8 cellular contexts compared by ENCODE assay signal in the genomic region with DNA sequence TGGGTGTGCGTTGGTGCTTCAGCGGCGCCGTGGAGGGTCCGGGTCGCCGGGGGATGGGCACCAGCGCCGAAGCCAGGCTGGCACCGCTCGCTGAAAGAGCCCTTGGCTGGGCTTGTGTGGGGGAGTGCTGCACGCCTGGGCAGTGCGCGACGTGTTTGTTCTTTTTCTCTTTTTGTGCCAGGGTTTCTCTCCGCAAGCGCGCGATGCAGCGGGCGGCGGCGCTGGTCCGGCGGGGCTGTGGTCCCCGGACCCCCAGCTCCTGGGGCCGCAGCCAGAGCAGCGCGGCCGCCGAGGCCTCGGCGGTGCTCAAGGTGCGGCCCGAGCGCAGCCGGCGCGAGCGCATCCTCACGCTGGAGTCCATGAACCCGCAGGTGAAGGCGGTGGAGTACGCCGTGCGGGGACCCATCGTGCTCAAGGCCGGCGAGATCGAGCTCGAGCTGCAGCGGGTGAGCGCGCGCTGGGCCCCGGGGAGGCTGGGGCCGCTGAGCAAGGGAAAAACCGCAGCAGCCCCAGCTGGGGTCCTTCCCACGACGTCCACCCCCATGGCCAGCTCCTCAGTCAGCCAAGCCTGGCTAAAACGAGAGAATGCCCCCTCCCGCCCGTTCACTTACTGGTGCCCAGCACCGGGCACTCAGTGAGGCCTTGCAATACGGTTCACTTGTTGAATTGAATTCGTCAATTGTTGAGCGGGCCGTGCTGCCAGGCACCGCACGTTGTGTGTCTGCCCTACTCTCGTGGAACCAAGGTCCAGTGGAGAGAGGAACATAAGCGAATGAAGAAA. TPM values are rescaled to one million over a fixed set of nuclear protein-coding genes. Genes with fewer than 3 reads are reported as not detected.
DNase-seq lines count a peak whose midpoint lies in the region; ATAC-seq and TF ChIP-seq lines count a peak whose summit lies in the region.

No MANE protein-coding gene starts in this region.

- H3K27me3 Mint-ChIP-seq in activated CD8-positive, alpha-beta memory T cell treated with anti-CD3 and anti-CD28 coated beads, Interleukin-2, amount 10 ng/mL, durations not matched to agents 7 days and 5 days = peaks cover 27% of the 10 kb centered on the region

- no peak for TF ChIP-seq CTCF in A673 (conservative IDR thresholded peaks at IDR 0.05; ENCODE audit: low read depth, low read length)

- POLR2A ChIA-PET in A673 (lab: Charles Lee; ENCODE audit: low non-redundant PET) = interaction anchor here (0.6 kb wide), 1 partner anchor 55 kb away, joined by 6 read pairs; no protein-coding TSS in a partner anchor

- H3K36me3 Mint-ChIP-seq in activated CD8-positive, alpha-beta memory T cell treated with anti-CD3 and anti-CD28 coated beads, Interleukin-2, amount 10 ng/mL, durations not matched to agents 7 days and 5 days = no peaks in the 10 kb centered on the region

- H3K4me1 ChIP-seq in A673 (ENCODE audit: insufficient read depth, low read length, poor library complexity, severe bottlenecking) (peaks cover 21% of the 10 kb centered on the region), neuron (ENCODE audit: insufficient read depth, low read length) (peaks cover 24% of the 10 kb centered on the region)

- H3K4me1 Mint-ChIP-seq in activated CD8-positive, alpha-beta memory T cell treated with anti-CD3 and anti-CD28 coated beads, Interleukin-2, amount 10 ng/mL, durations not matched to agents 7 days and 5 days = peaks cover 14% of the 10 kb centered on the region

- no peak overlapping the region for H3K27ac Mint-ChIP-seq in activated CD8-positive, alpha-beta memory T cell treated with anti-CD3 and anti-CD28 coated beads, Interleukin-2, amount 10 ng/mL, durations not matched to agents 7 days and 5 days

- no TSS peak for BruUV-seq in A673 (replicated peaks; lab: Mats Ljungman, UMichigan)

- CTCF ChIA-PET in A673 (lab: Charles Lee) = interaction anchor here (0.7 to 0.9 kb wide), 2 partner anchors 27 to 252 kb away, joined by 3 to 14 read pairs; no protein-coding TSS in a partner anchor
- CTCF ChIA-PET in activated CD8-positive, alpha-beta memory T cell treated with anti-CD3 and anti-CD28 coated beads, Interleukin-2, amount 10 ng/mL, durations not matched to agents 7 days and 5 days (lab: Charles Lee) = interaction anchor here (1.9 to 7.1 kb wide), 3 partner anchors 24 to 210 kb away, joined by 6 to 31 read pairs (median 7); no protein-coding TSS in a partner anchor

- peak overlapping the region; percentile 80 for H3K27ac ChIP-seq in A673 (ENCODE audit: low read depth, low read length, poor library complexity, severe bottlenecking)

- peak overlapping the region; percentile 79 for H3K4me3 Mint-ChIP-seq in activated CD8-positive, alpha-beta memory T cell treated with anti-CD3 and anti-CD28 coated beads, Interleukin-2, amount 10 ng/mL, durations not matched to agents 7 days and 5 days

- no peaks in the 10 kb centered on the region for H3K9me3 ChIP-seq in A673 (ENCODE audit: low read depth, low read length, poor library complexity, severe bottlenecking)
- H3K9me3 ChIP-seq in neuron (ENCODE audit: low read length) = no peaks in the 10 kb centered on the region

- intact Hi-C loops in A673 (cut with micrococcal nuclease; ENCODE audit: unreplicated experiment) = no loop called here

- peak overlapping the region; percentile 53 for H2AFZ ChIP-seq in neuron (ENCODE audit: low read depth, low read length)

- H3K4me3 ChIP-seq in A673 (ENCODE audit: low read depth, low read length, poor library complexity, severe bottlenecking) (peak overlapping the region; percentile 96), neuron (ENCODE audit: low read length) (peak overlapping the region; percentile 81)

- H3K27me3 ChIP-seq in A673 (replicated peaks; ENCODE audit: insufficient read depth, low read depth, low read length, poor library complexity) (no peaks in the 10 kb centered on the region), neuron (ENCODE audit: insufficient read depth, low read length) (peaks cover 11% of the 10 kb centered on the region)

- no peaks in the 10 kb centered on the region for H3K9me3 Mint-ChIP-seq in activated CD8-positive, alpha-beta memory T cell treated with anti-CD3 and anti-CD28 coated beads, Interleukin-2, amount 10 ng/mL, durations not matched to agents 7 days and 5 days (ENCODE audit: low read depth)

- peak; percentile 18 for ATAC-seq in GM18907 (IDR thresholded peaks at IDR 0.05; ENCODE audit: unreplicated experiment)
- peak; percentile 22 for ATAC-seq in HG03378 (IDR thresholded peaks at IDR 0.05; ENCODE audit: unreplicated experiment)
- peak; percentile 6 for ATAC-seq in activated CD8-positive, alpha-beta memory T cell treated with anti-CD3 and anti-CD28 coated beads, Interleukin-2, amount 10 ng/mL, durations not matched to agents 7 days and 5 days
- no peak for ATAC-seq in GM21360 (IDR thresholded peaks at IDR 0.05; ENCODE audit: unreplicated experiment)

- DNase-seq in A673 (ENCODE audit: low spot score) = peak; percentile 21
- peak; percentile 48 for DNase-seq in activated CD8-positive, alpha-beta memory T cell treated with anti-CD3 and anti-CD28 coated beads, Interleukin-2, amount 10 ng/mL, durations not matched to agents 7 days and 5 days
- DNase-seq in fibroblast of peridontal ligament (ENCODE audit: extremely low read depth) = peak; percentile 17
- DNase-seq in GOT3 (lab: John Stamatoyannopoulos, UW) = no peak

- H3K36me3 ChIP-seq in A673 (ENCODE audit: insufficient read depth, low read length, poor library complexity, severe bottlenecking) (no peaks in the 10 kb centered on the region), neuron (ENCODE audit: insufficient read depth, low read length) (peaks cover 12% of the 10 kb centered on the region)

RNA-seq across cellular contexts. Expression of a gene that starts 0.5 kb away (rescaled TPM):
- total RNA-seq in A673 (2021) = 38.8 and 53.7 TPM in 2 replicates
- 10 to 100 TPM in 1 of 2 experiments, 1 to 10 TPM in 1; 9.6 to 21.4 TPM for total RNA-seq in activated CD8-positive, alpha-beta memory T cell treated with anti-CD3 and anti-CD28 coated beads, Interleukin-2, amount 10 ng/mL, durations not matched to agents 7 days and 5 days

RNA-seq across cellular contexts. Expression of a gene that starts 53.7 kb away (rescaled TPM):
- 27.1 and 30.5 TPM in 2 replicates for total RNA-seq in A673 (2021)
- total RNA-seq in activated CD8-positive, alpha-beta memory T cell treated with anti-CD3 and anti-CD28 coated beads, Interleukin-2, amount 10 ng/mL, durations not matched to agents 7 days and 5 days = 10 to 100 TPM; 13.3 to 19.1 TPM
